Comparison of ENCODE assay signal across 8 cellular contexts in genomic region chr1:154431586-154432373, GRCh38. TPM values are rescaled to one million over a fixed set of nuclear protein-coding genes. Genes with fewer than 3 reads are reported as not detected.
DNase-seq lines count a peak whose midpoint lies in the region; ATAC-seq and TF ChIP-seq lines count a peak whose summit lies in the region.

No MANE protein-coding gene starts in this region.

- no peaks in the 10 kb centered on the region for H3K9me2 ChIP-seq in HCT116 (ENCODE audit: insufficient read depth)

- no peaks in the 10 kb centered on the region for H3K36me3 Mint-ChIP-seq in WTC11

- 49 to 50% methylated on average over 10 of the region's 10 CpGs for WGBS in aorta, 2 donors

- CTCF ChIA-PET in HCT116 (lab: Charles Lee): interaction anchor here (1.5 kb wide), 1 partner anchor 10 kb away, joined by 3 read pairs; no protein-coding TSS in a partner anchor
- CTCF ChIA-PET in WTC11 (lab: Charles Lee): interaction anchor here (0.7 to 2.8 kb wide), 5 partner anchors 32 to 115 kb away, joined by 3 to 9 read pairs (median 5); no protein-coding TSS in a partner anchor

- no peaks in the 10 kb centered on the region for H3K36me3 ChIP-seq in HCT116 (ENCODE audit: control insufficient read depth in 1 of 2, insufficient read depth in 2 of 2, low read length in 2 of 2)
- no peaks in the 10 kb centered on the region for H3K36me3 ChIP-seq in aorta (ENCODE audit: control insufficient read depth in 1 of 2, insufficient read depth in 2 of 2, low read length in 1 of 2)

- H3K27me3 ChIP-seq in HCT116 (ENCODE audit: insufficient read depth, low read length) (no peaks in the 10 kb centered on the region), aorta (ENCODE audit: control insufficient read depth in 1 of 2, insufficient read depth in 2 of 2, low read length in 1 of 2) (no peaks in the 10 kb centered on the region)

- no peak for DNase-seq in HCT116 (ENCODE audit: low read depth, low spot score)
- no peak for DNase-seq in WTC11 (ENCODE audit: low spot score)
- peak; percentile 90 for DNase-seq in fibroblast of gingiva (ENCODE audit: low read depth)
- DNase-seq in stimulated activated CD4-positive, alpha-beta T cell treated with anti-CD3 and anti-CD28 coated beads, Interleukin-4, amount 100 ng/mL, for 1 hour: peak; percentile 51
- DNase-seq in aorta: no peak
- no peak for DNase-seq in GM20000 (ENCODE audit: low spot score)
- no peak for DNase-seq in central memory CD4-positive, alpha-beta T cell

- peak overlapping the region; percentile 52 for H3K4me2 ChIP-seq in HCT116 (ENCODE audit: low read length)

- TF ChIP-seq CTCF in HCT116 (IDR thresholded peaks at IDR 0.05 in 2 of 3, conservative IDR thresholded peaks at IDR 0.05 in 1 of 3; ENCODE audit: borderline replicate concordance in 1 of 3, insufficient read depth in 1 of 3, low read depth in 2 of 3, low read length in 2 of 3): no peak
- no peak for TF ChIP-seq CTCF in WTC11 (IDR thresholded peaks at IDR 0.05)
- TF ChIP-seq CTCF in GM20000 (IDR thresholded peaks at IDR 0.05; ENCODE audit: extremely low read depth, missing control alignments): no peak

- no peaks in the 10 kb centered on the region for H4K20me1 ChIP-seq in HCT116 (ENCODE audit: insufficient read depth)

- ATAC-seq in HCT116: peak; percentile 37; the same call in 1 of the 2 replicates
- ATAC-seq in WTC11: no peak
- no peak for ATAC-seq in aorta (ENCODE audit: low FRiP score)
- ATAC-seq in HG03354 (IDR thresholded peaks at IDR 0.05; ENCODE audit: poor library complexity, severe bottlenecking, unreplicated experiment): no peak

- no TSS peak for BruUV-seq in HCT116 (replicated peaks; lab: Mats Ljungman, UMichigan)

- no peaks in the 10 kb centered on the region for H3K27me3 Mint-ChIP-seq in WTC11 (ENCODE audit: low read depth)

- H3K9me3 ChIP-seq in HCT116 (ENCODE audit: control insufficient read depth in 1 of 2, insufficient read depth in 1 of 2, low read depth in 1 of 2, low read length in 2 of 2) (no peaks in the 10 kb centered on the region), aorta (ENCODE audit: control insufficient read depth, low read length) (no peaks in the 10 kb centered on the region)

- TF ChIP-seq RAD21 in HCT116 (IDR thresholded peaks at IDR 0.05; ENCODE audit: low read depth): no peak

- RAD21 ChIA-PET in HCT116 (lab: Charles Lee; ENCODE audit: low non-redundant PET in 1 of 2, low total read pairs in 2 of 2, uncharacterized antibody in 2 of 2, unreplicated experiment in 2 of 2): no interaction called here

- no peak overlapping the region for H2AFZ ChIP-seq in HCT116 (ENCODE audit: low read depth, low read length, poor library complexity, severe bottlenecking)

- H3K4me3 Mint-ChIP-seq in WTC11: no peak overlapping the region

- intact Hi-C loops in HCT116 (cut with micrococcal nuclease) (loop anchor here (2.0 to 5.0 kb wide), 3 partner anchors 13 to 79 kb away; partner anchors contain the start of gene IL6R), aorta (cut with DNase I) (no loop called here)

- H3K27ac ChIP-seq in HCT116 (ENCODE audit: low read depth, low read length) (peak overlapping the region; percentile 18; the same call in 1 of the 2 replicates), aorta (ENCODE audit: low read depth in 1 of 2, low read length in 2 of 2) (no peak overlapping the region)

- H3K27ac Mint-ChIP-seq in WTC11: 0 out of 2 replicates have a peak overlapping the region, but pooled peaks have one; percentile 1

- H3K4me1 ChIP-seq in HCT116 (ENCODE audit: control insufficient read depth in 1 of 2, insufficient read depth in 2 of 2, low read length in 2 of 2) (peaks cover 44 to 61% of the 10 kb centered on the region in 2 experiments), aorta (ENCODE audit: control insufficient read depth in 1 of 2, insufficient read depth in 2 of 2, low read length in 2 of 2) (no peaks in the 10 kb centered on the region)

- H3K9me3 Mint-ChIP-seq in WTC11: no peaks in the 10 kb centered on the region

- no peak for TF ChIP-seq POLR2A in HCT116 (IDR thresholded peaks at IDR 0.05; ENCODE audit: borderline replicate concordance, extremely low read depth, insufficient read depth, insufficient read length)

- H3K4me3 ChIP-seq in HCT116 (replicated peaks in 1 of 2; ENCODE audit: low read depth in 1 of 2, low read length in 2 of 2) (no peak overlapping the region), aorta (ENCODE audit: low read length in 2 of 2) (no peak overlapping the region)

- H3K9ac ChIP-seq in HCT116 (ENCODE audit: low read length): no peak overlapping the region

- peaks cover 40% of the 10 kb centered on the region for H3K4me1 Mint-ChIP-seq in WTC11

- no peaks in the 10 kb centered on the region for H3K79me2 ChIP-seq in HCT116 (ENCODE audit: insufficient read depth, low read length)

- POLR2A ChIA-PET in HCT116 (lab: Charles Lee) (interaction anchor here (0.7 kb wide), 1 partner anchor 445 kb away, joined by 4 read pairs; no protein-coding TSS in a partner anchor), WTC11 (lab: Charles Lee) (interaction anchor here (0.7 kb wide), 1 partner anchor 8 kb away, joined by 3 read pairs; no protein-coding TSS in a partner anchor)

TF ChIP-seq in HCT116, 20 proteins besides CTCF, POLR2A, EP300 and RAD21:
- TF ChIP-seq POLR2AphosphoS5 (IDR thresholded peaks at IDR 0.05; ENCODE audit: low read depth, low read length): no peak
- TF ChIP-seq JUND (IDR thresholded peaks at IDR 0.05): 0 out of 2 replicates have a peak, but pooled peaks have one; percentile 23
- TF ChIP-seq SP1 (IDR thresholded peaks at IDR 0.05; ENCODE audit: low read depth): peak; percentile 31; the same call in 1 of the 2 replicates
- TF ChIP-seq CBX3 (IDR thresholded peaks at IDR 0.05; ENCODE audit: low read depth): 0 out of 2 replicates have a peak, but pooled peaks have one; percentile 13
- peak; percentile 28; the same call in 1 of the 2 replicates for TF ChIP-seq FOSL1 (IDR thresholded peaks at IDR 0.05; ENCODE audit: low read depth)
- TF ChIP-seq ZBTB33 (IDR thresholded peaks at IDR 0.05; ENCODE audit: extremely low read depth, insufficient replicate concordance, low read length): no peak
- peak; percentile 56 for TF ChIP-seq MAX (IDR thresholded peaks at IDR 0.05)

TF ChIP-seq in WTC11, 78 proteins besides CTCF, POLR2A, EP300 and RAD21:
- no peak for TF ChIP-seq EMX1 (CRISPR knock-in tag; IDR thresholded peaks at IDR 0.05)
- TF ChIP-seq ZNF317 (CRISPR knock-in tag; IDR thresholded peaks at IDR 0.05; ENCODE audit: borderline replicate concordance, low read depth): no peak
- no peak for TF ChIP-seq CREM (CRISPR knock-in tag; IDR thresholded peaks at IDR 0.05)
- no peak for TF ChIP-seq SMAD3 (CRISPR knock-in tag; IDR thresholded peaks at IDR 0.05; ENCODE audit: borderline replicate concordance)

RNA-seq across cellular contexts. Expression of gene IL6R, which starts 26.6 kb away (rescaled TPM):
- total RNA-seq in HCT116 (2021; ENCODE audit: unreplicated experiment): 6.8 TPM
- 2.6 and 2.9 TPM in 2 replicates for polyA plus RNA-seq in HCT116 (2012)
- 3.2 to 7.0 TPM (median 3.4 TPM) in 3 replicates for total RNA-seq in WTC11 (2021)
- 10 to 100 TPM; 16.5 to 18.2 TPM for total RNA-seq in aorta
- 1 to 10 TPM; 3.6 to 6.6 TPM for polyA plus RNA-seq in aorta

Comparison
In these comparisons a context has a peak if more than half of its experiments do, and no peak if none do; other contexts are left out.
1. DNase-seq: peak in fibroblast of gingiva (single experiment) and stimulated activated CD4-positive, alpha-beta T cell treated with anti-CD3 and anti-CD28 coated beads, Interleukin-4, amount 100 ng/mL, for 1 hour (single experiment); none in HCT116 (single experiment), WTC11 (single experiment), aorta (0 of 2), GM20000 (single experiment) and central memory CD4-positive, alpha-beta T cell (single experiment).
2. Of the 4 proteins assayed by ChIP-seq in both WTC11 and HCT116: peak only in WTC11: none; only in HCT116: MAX and SP1; in both: none; in neither: 2.